Comparison of ENCODE assay signal across 16 cellular contexts in the genomic region with DNA sequence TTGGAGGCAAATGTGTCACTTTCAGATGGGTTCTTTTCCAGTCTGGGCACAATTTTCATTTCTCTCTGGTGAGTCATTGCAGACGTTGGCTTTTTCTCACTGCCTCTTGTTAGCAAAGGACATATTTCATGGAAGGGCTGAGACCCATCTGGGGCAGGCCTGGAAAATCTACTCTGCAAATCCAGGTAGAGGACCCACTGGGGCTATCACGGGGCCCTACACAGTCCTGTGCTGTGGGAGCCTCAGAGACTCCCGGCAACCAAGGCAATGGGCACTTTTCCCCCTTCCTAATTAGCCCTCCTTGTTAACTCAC. TPM values are rescaled to one million over a fixed set of nuclear protein-coding genes. Genes with fewer than 3 reads are reported as not detected.
DNase-seq lines count a peak whose midpoint lies in the region; TF ChIP-seq lines count a peak whose summit lies in the region.
"Had no signal": no experiment of that assay in that cellular context is flagged by ENCODE, and none has a peak within 500 bp of the region (broad histone marks: within the 10 kb centered on the region; RNA-seq: fewer than 3 reads in every experiment).

No MANE protein-coding gene starts in this region.

- H3K36me3 ChIP-seq in adipocyte (ENCODE audit: control insufficient read depth, insufficient read depth, low read length, severe bottlenecking) (no peaks in the 10 kb centered on the region), prostate gland (no peaks in the 10 kb centered on the region)
- no peaks in the 10 kb centered on the region for H3K36me3 ChIP-seq in CD4-positive, alpha-beta memory T cell (ENCODE audit: insufficient read depth, low read length)
- H3K36me3 ChIP-seq: esophagus muscularis mucosa had no signal

- no peak overlapping the region for H3K27ac Mint-ChIP-seq in CD4-positive, alpha-beta memory T cell
- H3K27ac Mint-ChIP-seq: activated CD8-positive, alpha-beta T cell treated with anti-CD3 and anti-CD28 coated beads, Interleukin-2, amount 10 ng/mL, durations not matched to agents 7 days and 5 days; stimulated activated naive CD8-positive, alpha-beta T cell treated with anti-CD3 and anti-CD28 coated beads, Interleukin-15, Interleukin-2, amounts not matched to agents 100 ng/mL and 50 ng/mL, for 24 hours had no signal

- H3K4me1 ChIP-seq in adipocyte (ENCODE audit: control insufficient read depth, insufficient read depth, low read length) (peaks cover 31% of the 10 kb centered on the region), prostate gland (replicated peaks) (no peaks in the 10 kb centered on the region)
- no peaks in the 10 kb centered on the region for H3K4me1 ChIP-seq in CD4-positive, alpha-beta memory T cell (ENCODE audit: insufficient read depth, low read length)

- H3K27me3 Mint-ChIP-seq in CD4-positive, alpha-beta memory T cell = peaks cover 7 to 10% of the 10 kb centered on the region in 2 donors

- TF ChIP-seq CTCF in foreskin fibroblast (IDR thresholded peaks at IDR 0.05; ENCODE audit: low read depth, low read length) (no peak), prostate gland (IDR thresholded peaks at IDR 0.05) (no peak)

- no peak overlapping the region for H3K27ac ChIP-seq in prostate gland
- no peak overlapping the region for H3K27ac ChIP-seq in CD4-positive, alpha-beta memory T cell (ENCODE audit: low read depth, low read length)
- H3K27ac ChIP-seq: esophagus muscularis mucosa had no signal

- no peaks in the 10 kb centered on the region for H3K36me3 Mint-ChIP-seq in CD4-positive, alpha-beta memory T cell

- H3K9me3 ChIP-seq in adipocyte (ENCODE audit: control insufficient read depth, low read length) (no peaks in the 10 kb centered on the region), prostate gland (no peaks in the 10 kb centered on the region)
- no peaks in the 10 kb centered on the region for H3K9me3 ChIP-seq in CD4-positive, alpha-beta memory T cell (ENCODE audit: control insufficient read depth in 1 of 2, low read length in 2 of 2)
- H3K9me3 ChIP-seq: esophagus muscularis mucosa had no signal

- peaks cover 0 to 1% (median 0%) of the 10 kb centered on the region in 4 donors for H3K4me1 Mint-ChIP-seq in CD4-positive, alpha-beta memory T cell
- H3K4me1 Mint-ChIP-seq: central memory CD8-positive, alpha-beta T cell had no signal

- peak; percentile 56 for DNase-seq in GM04504 (ENCODE audit: low read depth)
- peak; percentile 66 for DNase-seq in adipocyte (ENCODE audit: low read depth)
- DNase-seq in foreskin fibroblast = peak; percentile 52 to 73
- DNase-seq in superior temporal gyrus (ENCODE audit: extremely low spot score) = peak; percentile 33
- DNase-seq in prostate gland (ENCODE audit: low spot score) = no peak
- no peak for DNase-seq in CD4-positive, alpha-beta memory T cell
- no peak for DNase-seq in NOMO-1 (lab: John Stamatoyannopoulos, UW; ENCODE audit: unreplicated experiment in 2 of 2)
- no peak for DNase-seq in activated CD8-positive, alpha-beta memory T cell treated with anti-CD3 and anti-CD28 coated beads, Interleukin-2, amount 50 U/mL, for 4 hours
- DNase-seq: activated CD8-positive, alpha-beta T cell treated with anti-CD3 and anti-CD28 coated beads, Interleukin-2, amount 10 ng/mL, durations not matched to agents 7 days and 5 days; activated gamma-delta T cell; NCI-H1105; NCI-H345; RPMI8226 had no signal

- WGBS in prostate gland = 58% methylated on average over 3 of the region's 3 CpGs

- H3K4me3 ChIP-seq in adipocyte (ENCODE audit: low read length) (no peak overlapping the region), foreskin fibroblast (ENCODE audit: low read depth in 1 of 2, low read length in 2 of 2) (no peak overlapping the region), prostate gland (no peak overlapping the region)
- H3K4me3 ChIP-seq in CD4-positive, alpha-beta memory T cell (ENCODE audit: low read length in 2 of 2) = no peak overlapping the region
- H3K4me3 ChIP-seq: esophagus muscularis mucosa had no signal

- POLR2A ChIA-PET in CD4-positive, alpha-beta memory T cell (lab: Charles Lee; ENCODE audit: partially characterized antibody) = no interaction called here

- CTCF ChIA-PET in CD4-positive, alpha-beta memory T cell (lab: Charles Lee; ENCODE audit: partially characterized antibody) = no interaction called here

- H3K27me3 ChIP-seq in adipocyte (replicated peaks; ENCODE audit: control insufficient read depth, insufficient read depth, low read length) (no peaks in the 10 kb centered on the region), prostate gland (replicated peaks; ENCODE audit: insufficient read depth) (no peaks in the 10 kb centered on the region)
- H3K27me3 ChIP-seq in CD4-positive, alpha-beta memory T cell (ENCODE audit: insufficient read depth, low read length) = no peaks in the 10 kb centered on the region
- H3K27me3 ChIP-seq: esophagus muscularis mucosa had no signal

- H3K9ac ChIP-seq in adipocyte (ENCODE audit: low read length) = no peak overlapping the region

- intact Hi-C loops in prostate gland (cut with DNase I) = no loop called here
- intact Hi-C loops in CD4-positive, alpha-beta memory T cell (cut with micrococcal nuclease) = no loop called here

- TF ChIP-seq POLR2A in prostate gland (IDR thresholded peaks at IDR 0.05) = no peak

- H3K9me3 Mint-ChIP-seq in CD4-positive, alpha-beta memory T cell = no peaks in the 10 kb centered on the region
- H3K9me3 Mint-ChIP-seq: central memory CD8-positive, alpha-beta T cell; stimulated activated naive CD8-positive, alpha-beta T cell treated with anti-CD3 and anti-CD28 coated beads, Interleukin-15, Interleukin-2, amounts not matched to agents 100 ng/mL and 50 ng/mL, for 24 hours had no signal

- no peak overlapping the region for H3K4me3 Mint-ChIP-seq in CD4-positive, alpha-beta memory T cell
- H3K4me3 Mint-ChIP-seq: activated CD8-positive, alpha-beta T cell treated with anti-CD3 and anti-CD28 coated beads, Interleukin-2, amount 10 ng/mL, durations not matched to agents 7 days and 5 days; central memory CD8-positive, alpha-beta T cell; stimulated activated naive CD8-positive, alpha-beta T cell treated with anti-CD3 and anti-CD28 coated beads, Interleukin-15, Interleukin-2, amounts not matched to agents 100 ng/mL and 50 ng/mL, for 24 hours had no signal

RNA-seq across cellular contexts. Expression of gene HRH1, which starts 58.0 kb away (rescaled TPM):
- 1 to 10 TPM in 1 of 2 donors, under 1 TPM in 1; 0.50 to 5.9 TPM for total RNA-seq in prostate gland
- total RNA-seq in CD4-positive, alpha-beta memory T cell = under 1 TPM; 0.58 to 0.81 TPM
- under 1 TPM in 1 of 2 donors, not detected in 1; 0.31 TPM for polyA plus RNA-seq in CD4-positive, alpha-beta memory T cell

RNA-seq across cellular contexts. Expression of gene ATG7, which starts 59.9 kb away (rescaled TPM):
- 10 to 100 TPM; 25.2 to 66.5 TPM for total RNA-seq in prostate gland
- total RNA-seq in CD4-positive, alpha-beta memory T cell = 10 to 100 TPM; 32.5 to 32.8 TPM
- polyA plus RNA-seq in CD4-positive, alpha-beta memory T cell = 10 to 100 TPM; 16.9 to 23.0 TPM

Comparison
In these comparisons a context has a peak if more than half of its experiments do, and no peak if none do; other contexts are left out.
1. DNase-seq: peak in GM04504 (single experiment), adipocyte (single experiment), foreskin fibroblast (2 of 2) and superior temporal gyrus (single experiment); none in prostate gland (single experiment), CD4-positive, alpha-beta memory T cell (0 of 5), NOMO-1 (0 of 2) and activated CD8-positive, alpha-beta memory T cell treated with anti-CD3 and anti-CD28 coated beads, Interleukin-2, amount 50 U/mL, for 4 hours (single experiment).